ENCODE assay signal across 9 cellular contexts in genomic region chr2:160918909-160919503, GRCh38.
DNase-seq lines count a peak whose midpoint lies in the region; ATAC-seq and TF ChIP-seq lines count a peak whose summit lies in the region.
"Had no signal": no experiment of that assay in that cellular context is flagged by ENCODE, and none has a peak within 500 bp of the region (broad histone marks: within the 10 kb centered on the region; RNA-seq: fewer than 3 reads in every experiment).

No MANE protein-coding gene starts in this region.

- H4K8ac ChIP-seq in neuronal stem cell (ENCODE audit: low read depth, low read length) = no peak overlapping the region

- H4K91ac ChIP-seq in neuronal stem cell (ENCODE audit: low read depth, low read length, poor library complexity) = no peak overlapping the region

- H3K18ac ChIP-seq in neuronal stem cell (ENCODE audit: low read length) = no peak overlapping the region

- no peaks in the 10 kb centered on the region for H3K79me1 ChIP-seq in neuronal stem cell (ENCODE audit: low read depth, low read length)

- peak; percentile 16 for DNase-seq in Ammon's horn (ENCODE audit: low spot score)
- peak; percentile 84 for DNase-seq in GM23338 (ENCODE audit: low spot score)
- peak; percentile 11 for DNase-seq in NOMO-1 treated with dmso at 0.1 percent for 144 hours (lab: John Stamatoyannopoulos, UW; ENCODE audit: unreplicated experiment)
- peak; percentile 5 for DNase-seq in activated gamma-delta T cell (lab: John Stamatoyannopoulos, UW)
- DNase-seq in Right ventricle myocardium inferior (ENCODE audit: missing footprints) = peak; percentile 87
- peak; percentile 41 for DNase-seq in renal cortical epithelial cell (ENCODE audit: low read depth)
- DNase-seq in neuronal stem cell (ENCODE audit: low spot score) = no peak

- H3K27me3 ChIP-seq in GM23338 (ENCODE audit: insufficient read depth) = peaks cover 14% of the 10 kb centered on the region
- no peaks in the 10 kb centered on the region for H3K27me3 ChIP-seq in neuronal stem cell (ENCODE audit: control insufficient read depth in 3 of 3, insufficient read depth in 3 of 3, low read depth in 1 of 3, low read length in 3 of 3)

- no peak overlapping the region for H2BK120ac ChIP-seq in neuronal stem cell (ENCODE audit: low read depth, low read length)

- H2BK15ac ChIP-seq in neuronal stem cell (ENCODE audit: low read length) = no peak overlapping the region

- no peak overlapping the region for H2BK12ac ChIP-seq in neuronal stem cell (ENCODE audit: low read length)

- no peaks in the 10 kb centered on the region for H3K9me3 ChIP-seq in neuronal stem cell (replicated peaks in 1 of 2; ENCODE audit: control insufficient read depth in 2 of 2, insufficient read depth in 1 of 2, low read depth in 1 of 2, low read length in 2 of 2)

- H3K27ac ChIP-seq in GM23338 (ENCODE audit: low read depth) (no peak overlapping the region), neuronal stem cell (replicated peaks; ENCODE audit: low read length) (no peak overlapping the region)

- H3F3A ChIP-seq in GM23338 (replicated peaks; ENCODE audit: low read depth) = no peaks in the 10 kb centered on the region

- H3K36me3 ChIP-seq in GM23338 (ENCODE audit: insufficient read depth) (no peaks in the 10 kb centered on the region), neuronal stem cell (replicated peaks in 1 of 2; ENCODE audit: control insufficient read depth in 2 of 2, insufficient read depth in 2 of 2, low read length in 2 of 2) (no peaks in the 10 kb centered on the region)

- peaks cover 8% of the 10 kb centered on the region for H3K27me3 Mint-ChIP-seq in GM23338 (ENCODE audit: insufficient read depth, low read depth, poor library complexity)
- H3K27me3 Mint-ChIP-seq: stimulated activated naive CD8-positive, alpha-beta T cell treated with anti-CD3 and anti-CD28 coated beads, Interleukin-15, Interleukin-2, amounts not matched to agents 100 ng/mL and 50 ng/mL, for 24 hours had no signal

- no peak overlapping the region for H3K4ac ChIP-seq in neuronal stem cell (ENCODE audit: low read length)

- no peak overlapping the region for H3K4me3 Mint-ChIP-seq in GM23338
- H3K4me3 Mint-ChIP-seq: stimulated activated naive CD8-positive, alpha-beta T cell treated with anti-CD3 and anti-CD28 coated beads, Interleukin-15, Interleukin-2, amounts not matched to agents 100 ng/mL and 50 ng/mL, for 24 hours had no signal

- peaks cover 13% of the 10 kb centered on the region for H3K4me1 Mint-ChIP-seq in GM23338

- H3K4me1 ChIP-seq in GM23338 (ENCODE audit: insufficient read depth) (peaks cover 10% of the 10 kb centered on the region; the same call in 1 of the 2 replicates), neuronal stem cell (ENCODE audit: control insufficient read depth in 2 of 2, insufficient read depth in 1 of 2, low read depth in 1 of 2, low read length in 2 of 2) (no peaks in the 10 kb centered on the region)

- peak; percentile 98 for ATAC-seq in GM23338
- peak; percentile 86 for ATAC-seq in Right ventricle myocardium inferior
- no peak for ATAC-seq in HG03460 (IDR thresholded peaks at IDR 0.05; ENCODE audit: unreplicated experiment)

- no peak overlapping the region for H3K27ac Mint-ChIP-seq in GM23338
- H3K27ac Mint-ChIP-seq: stimulated activated naive CD8-positive, alpha-beta T cell treated with anti-CD3 and anti-CD28 coated beads, Interleukin-15, Interleukin-2, amounts not matched to agents 100 ng/mL and 50 ng/mL, for 24 hours had no signal

- no peaks in the 10 kb centered on the region for H4K20me1 ChIP-seq in GM23338 (replicated peaks; ENCODE audit: insufficient read depth)

- intact Hi-C loops in Right ventricle myocardium inferior (cut with DNase I) = loop anchor here (5.0 to 10.0 kb wide), 2 partner anchors 427 to 644 kb away; partner anchors contain the start of gene RBMS1

- H3K14ac ChIP-seq in neuronal stem cell (ENCODE audit: low read length) = no peak overlapping the region

- peaks cover 8% of the 10 kb centered on the region; the same call in 1 of the 3 replicates for H3K36me3 Mint-ChIP-seq in GM23338 (ENCODE audit: low read depth)

- WGBS in neuronal stem cell (ENCODE audit: extremely low coverage in 2 of 2, insufficient read length in 2 of 2, insufficient replicate concordance in 1 of 2), 2 donors = no CpG with 5 or more reads among the region's 4 CpGs

- TF ChIP-seq CTCF in GM23338 (conservative IDR thresholded peaks at IDR 0.05; ENCODE audit: low read depth in 2 of 2) = peak; percentile 74 to 90

- no peak overlapping the region for H3K23ac ChIP-seq in neuronal stem cell (ENCODE audit: low read depth, low read length, poor library complexity)

- H2AFZ ChIP-seq in GM23338 (no peak overlapping the region), neuronal stem cell (ENCODE audit: low read length) (no peak overlapping the region)

- H3K9ac ChIP-seq in neuronal stem cell (ENCODE audit: low read depth, low read length, poor library complexity) = no peak overlapping the region

- H3K4me2 ChIP-seq in GM23338 = no peak overlapping the region
- no peak overlapping the region for H3K4me2 ChIP-seq in neuronal stem cell (ENCODE audit: insufficient read depth, low read length, poor library complexity, severe bottlenecking)

- peaks cover 11% of the 10 kb centered on the region for H3K9me3 Mint-ChIP-seq in GM23338
- H3K9me3 Mint-ChIP-seq: stimulated activated naive CD8-positive, alpha-beta T cell treated with anti-CD3 and anti-CD28 coated beads, Interleukin-15, Interleukin-2, amounts not matched to agents 100 ng/mL and 50 ng/mL, for 24 hours had no signal

- no peaks in the 10 kb centered on the region for H3K9me2 ChIP-seq in GM23338 (ENCODE audit: insufficient read depth)

- no peak overlapping the region for H2AK5ac ChIP-seq in neuronal stem cell (ENCODE audit: low read depth, low read length)

- no peak overlapping the region for H2BK5ac ChIP-seq in neuronal stem cell (ENCODE audit: low read length)

- H3K79me2 ChIP-seq in GM23338 (replicated peaks; ENCODE audit: insufficient read depth) = no peaks in the 10 kb centered on the region

- H3K4me3 ChIP-seq in GM23338 = no peak overlapping the region
- H3K4me3 ChIP-seq in neuronal stem cell (ENCODE audit: low read length in 2 of 2) = no peak overlapping the region

TF ChIP-seq in GM23338, 12 proteins besides CTCF, POLR2A, EP300 and RAD21 (continues in another document):
- TF ChIP-seq ETS1 (IDR thresholded peaks at IDR 0.05) = no peak
- TF ChIP-seq CREB1 (CRISPR knock-in tag; IDR thresholded peaks at IDR 0.05; ENCODE audit: low read depth) = no peak
- no peak for TF ChIP-seq EZH2phosphoT487 (IDR thresholded peaks at IDR 0.05; ENCODE audit: unreplicated experiment)
- no peak for TF ChIP-seq ZNF331 (CRISPR knock-in tag; IDR thresholded peaks at IDR 0.05; ENCODE audit: low read depth)
- TF ChIP-seq EZH2 (IDR thresholded peaks at IDR 0.05; ENCODE audit: low read depth, unreplicated experiment) = no peak
